In the genomic region with DNA sequence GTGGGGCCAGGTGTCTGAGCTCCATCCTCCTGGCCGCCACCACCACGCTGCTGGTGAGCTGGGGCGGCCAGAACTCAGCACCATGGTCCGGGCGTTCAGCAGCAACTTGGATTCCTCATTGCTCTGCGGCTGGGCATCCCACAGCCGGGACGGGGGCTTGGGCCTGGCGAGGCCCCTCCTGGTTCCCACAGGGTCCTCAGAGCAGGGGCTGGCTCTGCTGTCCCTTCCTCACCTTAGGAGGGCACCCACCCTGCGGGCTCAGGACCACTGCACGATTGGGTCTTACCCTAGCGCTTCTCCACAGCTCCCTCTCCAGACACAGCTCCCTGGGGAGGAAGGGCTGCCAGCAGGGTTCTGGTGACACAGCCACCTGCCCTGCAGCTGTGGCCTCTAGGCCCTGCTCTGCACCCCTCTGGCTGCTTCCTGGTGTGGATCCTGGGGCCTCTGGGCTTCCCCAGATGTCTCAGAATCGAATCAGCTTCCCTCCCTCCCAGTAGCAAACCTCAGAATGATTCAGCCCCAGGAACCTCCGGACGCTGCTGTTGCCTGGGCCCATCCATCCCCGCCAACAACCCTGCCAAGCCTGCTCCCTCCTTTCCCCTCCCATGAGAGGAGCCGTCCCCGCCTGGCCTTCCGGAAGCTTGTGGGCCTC, we compare ENCODE assay signal across 8 cellular contexts. TPM values are rescaled to one million over a fixed set of nuclear protein-coding genes. Genes with fewer than 3 reads are reported as not detected.
DNase-seq lines count a peak whose midpoint lies in the region; ATAC-seq and TF ChIP-seq lines count a peak whose summit lies in the region.

No MANE protein-coding gene starts in this region.

- peak overlapping the region; percentile 89 for H3K18ac ChIP-seq in neuronal stem cell (ENCODE audit: low read length)

- no peak overlapping the region for H2BK15ac ChIP-seq in neuronal stem cell (ENCODE audit: low read length)

- H2BK5ac ChIP-seq in neuronal stem cell (ENCODE audit: low read length) = no peak overlapping the region

- H3K14ac ChIP-seq in neuronal stem cell (ENCODE audit: low read length) = peak overlapping the region; percentile 75

- peak overlapping the region; percentile 65 for H2AK5ac ChIP-seq in neuronal stem cell (ENCODE audit: low read depth, low read length)

- no peak overlapping the region for H4K8ac ChIP-seq in neuronal stem cell (ENCODE audit: low read depth, low read length)

- H3K4me3 ChIP-seq in DND-41 (ENCODE audit: low read depth in 1 of 2, low read length in 2 of 2) = no peak overlapping the region
- H3K4me3 ChIP-seq in endodermal cell (ENCODE audit: low read length) = no peak overlapping the region
- H3K4me3 ChIP-seq in neuronal stem cell (ENCODE audit: low read length in 2 of 2) = no peak overlapping the region

- H3K79me2 ChIP-seq in DND-41 (ENCODE audit: insufficient read depth, low read length) = no peaks in the 10 kb centered on the region

- no peak overlapping the region for H3K4me2 ChIP-seq in DND-41 (ENCODE audit: insufficient read depth, low read length)
- no peak overlapping the region for H3K4me2 ChIP-seq in neuronal stem cell (ENCODE audit: insufficient read depth, low read length, poor library complexity, severe bottlenecking)

- H3K27me3 ChIP-seq in DND-41 (ENCODE audit: insufficient read depth, low read length, poor library complexity) = no peaks in the 10 kb centered on the region
- no peaks in the 10 kb centered on the region for H3K27me3 ChIP-seq in endodermal cell (ENCODE audit: control insufficient read depth, insufficient read depth, low read length, poor library complexity, severe bottlenecking)
- H3K27me3 ChIP-seq in neuronal stem cell (ENCODE audit: control insufficient read depth in 3 of 3, insufficient read depth in 3 of 3, low read depth in 1 of 3, low read length in 3 of 3) = no peaks in the 10 kb centered on the region

- no peaks in the 10 kb centered on the region for H4K20me1 ChIP-seq in DND-41 (ENCODE audit: insufficient read depth, low read length)

- peak; percentile 25 for DNase-seq in DND-41
- DNase-seq in NCI-H2171 (lab: John Stamatoyannopoulos, UW) = peak; percentile 42
- DNase-seq in endodermal cell = peak; percentile 28
- no peak for DNase-seq in neuronal stem cell (ENCODE audit: low spot score)
- no peak for DNase-seq in NCI-H524 treated with DMSO at 0.1 percent for 48 hours (lab: John Stamatoyannopoulos, UW)
- DNase-seq in NCI-H748 treated with DMSO at 0.1 percent for 48 hours (lab: John Stamatoyannopoulos, UW) = no peak

- ATAC-seq in DND-41 (ENCODE audit: insufficient read depth, low read depth) (peak; percentile 63), HG02852 (IDR thresholded peaks at IDR 0.05; ENCODE audit: unreplicated experiment) (no peak), GM19395 (IDR thresholded peaks at IDR 0.05; ENCODE audit: unreplicated experiment) (no peak)

- H3K9me3 Mint-ChIP-seq in endodermal cell = no peaks in the 10 kb centered on the region

- H3K9ac ChIP-seq in DND-41 (ENCODE audit: low read depth, low read length) = no peak overlapping the region
- H3K9ac ChIP-seq in endodermal cell (ENCODE audit: extremely low read depth, low read length, poor library complexity, severe bottlenecking) = no peak overlapping the region
- no peak overlapping the region for H3K9ac ChIP-seq in neuronal stem cell (ENCODE audit: low read depth, low read length, poor library complexity)

- no peak for TF ChIP-seq CTCF in DND-41 (IDR thresholded peaks at IDR 0.05; ENCODE audit: borderline replicate concordance, extremely low read depth, low read length, poor library complexity, severe bottlenecking)
- TF ChIP-seq CTCF in endodermal cell (conservative IDR thresholded peaks at IDR 0.05) = no peak

- H2AFZ ChIP-seq in DND-41 (ENCODE audit: low read depth, low read length) = no peak overlapping the region
- no peak overlapping the region for H2AFZ ChIP-seq in neuronal stem cell (ENCODE audit: low read length)

- WGBS in endodermal cell (ENCODE audit: insufficient coverage in 1 of 2, insufficient read length in 1 of 2), 2 experiments = 94 to 97% methylated on average over 18 to 19 of the region's 19 CpGs
- no CpG with 5 or more reads among the region's 19 CpGs for WGBS in neuronal stem cell (ENCODE audit: extremely low coverage in 2 of 2, insufficient read length in 2 of 2, insufficient replicate concordance in 1 of 2), 2 donors

- H3K4ac ChIP-seq in neuronal stem cell (ENCODE audit: low read length) = peak overlapping the region; percentile 91

- peaks cover 5% of the 10 kb centered on the region for H3K9me3 ChIP-seq in DND-41 (ENCODE audit: insufficient read depth, low read length, severe bottlenecking)
- H3K9me3 ChIP-seq in endodermal cell (ENCODE audit: control insufficient read depth, low read length) = peaks cover 5% of the 10 kb centered on the region
- H3K9me3 ChIP-seq in neuronal stem cell (replicated peaks in 1 of 2; ENCODE audit: control insufficient read depth in 2 of 2, insufficient read depth in 1 of 2, low read depth in 1 of 2, low read length in 2 of 2) = peaks cover 1 to 4% of the 10 kb centered on the region in 2 donors

- no peaks in the 10 kb centered on the region for H3K36me3 Mint-ChIP-seq in endodermal cell (ENCODE audit: low read depth)

- no peak overlapping the region for H4K91ac ChIP-seq in neuronal stem cell (ENCODE audit: low read depth, low read length, poor library complexity)

- peak overlapping the region; percentile 16 for H3K23ac ChIP-seq in neuronal stem cell (ENCODE audit: low read depth, low read length, poor library complexity)

- no peaks in the 10 kb centered on the region for H3K79me1 ChIP-seq in neuronal stem cell (ENCODE audit: low read depth, low read length)

- peak overlapping the region; percentile 18 for H2BK12ac ChIP-seq in neuronal stem cell (ENCODE audit: low read length)

- H3K4me3 Mint-ChIP-seq in endodermal cell = no peak overlapping the region

- peaks cover 9% of the 10 kb centered on the region for H3K27me3 Mint-ChIP-seq in endodermal cell (ENCODE audit: insufficient read depth)

- no peak overlapping the region for H3K27ac Mint-ChIP-seq in endodermal cell

- no peak overlapping the region for H3K27ac ChIP-seq in DND-41 (ENCODE audit: low read length)
- H3K27ac ChIP-seq in endodermal cell (ENCODE audit: low read depth, low read length) = no peak overlapping the region
- no peak overlapping the region for H3K27ac ChIP-seq in neuronal stem cell (replicated peaks; ENCODE audit: low read length)

- H3K4me1 ChIP-seq in DND-41 (ENCODE audit: insufficient read depth, low read length) (no peaks in the 10 kb centered on the region), endodermal cell (ENCODE audit: control insufficient read depth, insufficient read depth, low read length) (no peaks in the 10 kb centered on the region), neuronal stem cell (ENCODE audit: control insufficient read depth in 2 of 2, insufficient read depth in 1 of 2, low read depth in 1 of 2, low read length in 2 of 2) (peaks cover 7 to 23% of the 10 kb centered on the region in 2 donors)

- no peak overlapping the region for H2BK120ac ChIP-seq in neuronal stem cell (ENCODE audit: low read depth, low read length)

- H3K36me3 ChIP-seq in DND-41 (ENCODE audit: insufficient read depth, low read length) (no peaks in the 10 kb centered on the region), endodermal cell (ENCODE audit: control insufficient read depth, insufficient read depth, low read length) (no peaks in the 10 kb centered on the region), neuronal stem cell (replicated peaks in 1 of 2; ENCODE audit: control insufficient read depth in 2 of 2, insufficient read depth in 2 of 2, low read length in 2 of 2) (no peaks in the 10 kb centered on the region)

- peaks cover 2% of the 10 kb centered on the region for H3K4me1 Mint-ChIP-seq in endodermal cell

RNA-seq across cellular contexts. Expression of a gene that starts 25.0 kb away (rescaled TPM):
- not detected for total RNA-seq in endodermal cell
- polyA plus RNA-seq in endodermal cell (2013, experiment 1 of 2) = not detected
- polyA plus RNA-seq in endodermal cell (2013, experiment 2 of 2) = not detected
- not detected for polyA plus RNA-seq in neuronal stem cell (2013, experiment 1 of 2)
- 0.10 TPM for polyA plus RNA-seq in neuronal stem cell (2013, experiment 2 of 2)

Comparison
In these comparisons a context has a peak if more than half of its experiments do, and no peak if none do; other contexts are left out.
1. DNase-seq: peak in DND-41 (single experiment), NCI-H2171 (single experiment) and endodermal cell (single experiment); none in neuronal stem cell (single experiment), NCI-H524 treated with DMSO at 0.1 percent for 48 hours (single experiment) and NCI-H748 treated with DMSO at 0.1 percent for 48 hours (single experiment).